6 cellular contexts compared by ENCODE assay signal in the genomic region with DNA sequence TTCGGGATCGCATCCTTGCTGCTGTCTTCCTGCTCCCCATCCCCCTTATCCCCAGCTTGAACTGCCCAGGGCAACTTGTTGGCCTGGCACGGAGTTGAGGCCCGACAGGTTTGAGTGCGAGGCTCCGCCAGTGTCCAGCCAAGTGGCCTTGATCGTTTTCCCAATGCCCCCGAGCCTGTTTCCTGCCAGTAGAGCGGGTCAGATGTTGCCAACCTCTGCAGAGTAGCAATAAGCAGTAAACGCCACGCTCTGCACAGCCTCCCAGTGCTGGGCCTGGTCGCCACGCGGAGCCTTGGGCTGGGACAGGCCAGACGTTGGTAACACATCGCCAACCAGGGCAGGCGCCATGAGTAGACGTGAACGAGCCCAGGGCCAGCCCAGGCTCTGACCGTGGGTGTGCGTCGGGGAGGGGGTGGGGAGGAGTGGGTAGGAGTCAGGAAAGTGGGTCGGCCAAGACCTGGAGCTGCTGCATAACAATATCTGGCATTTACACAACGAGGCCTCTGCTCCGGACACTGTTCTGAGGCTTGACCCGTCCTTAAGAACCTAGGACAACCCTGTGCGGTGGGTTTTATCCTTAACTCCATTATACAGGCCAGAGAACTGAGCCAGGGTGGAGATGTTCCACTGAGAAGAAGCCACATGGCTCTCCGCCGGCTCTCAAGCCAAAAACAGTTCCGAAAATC. TPM values are rescaled to one million over a fixed set of nuclear protein-coding genes. Genes with fewer than 3 reads are reported as not detected.
DNase-seq lines count a peak whose midpoint lies in the region; ATAC-seq and TF ChIP-seq lines count a peak whose summit lies in the region.

No MANE protein-coding gene starts in this region.

- TF ChIP-seq EP300 in stomach (IDR thresholded peaks at IDR 0.05) = no peak

- peak; percentile 3 for ATAC-seq in GM19372 (IDR thresholded peaks at IDR 0.05; ENCODE audit: low read depth, unreplicated experiment)
- ATAC-seq in GM19324 (IDR thresholded peaks at IDR 0.05; ENCODE audit: low FRiP score, unreplicated experiment) = no peak

- TF ChIP-seq CTCF in fibroblast of villous mesenchyme (IDR thresholded peaks at IDR 0.05; ENCODE audit: insufficient read depth, low read depth, low read length) (no peak), stomach (IDR thresholded peaks at IDR 0.05) (peak in 1 of 7 experiments; percentile 25)

- no peak for TF ChIP-seq POLR2A in stomach (IDR thresholded peaks at IDR 0.05)

- H3K4me1 ChIP-seq in stomach = peaks cover 21 to 70% (median 50%) of the 10 kb centered on the region in 4 donors

- DNase-seq in NCI-H69 (lab: John Stamatoyannopoulos, UW) (peak; percentile 53), fibroblast of villous mesenchyme (ENCODE audit: low read depth) (no peak), stomach (no peak), NCI-H345 treated with DMSO at 0.1 percent for 48 hours (lab: John Stamatoyannopoulos, UW; ENCODE audit: unreplicated experiment) (no peak)

- intact Hi-C loops in stomach (cut with DNase I; ENCODE audit: low total_unique reads) = no loop called here

- peaks cover 0 to 7% (median 2%) of the 10 kb centered on the region in 4 donors for H3K36me3 ChIP-seq in stomach

- no peaks in the 10 kb centered on the region for H3K9me3 ChIP-seq in stomach

- H3K27me3 ChIP-seq in stomach = no peaks in the 10 kb centered on the region

- H3K27ac ChIP-seq in stomach = peak overlapping the region; percentile 88 to 97 (median 95)

- WGBS in stomach, 5 donors = 5 to 15% (median 13%) methylated on average over 20 to 30 of the region's 30 CpGs

- H3K4me3 ChIP-seq in fibroblast of villous mesenchyme (ENCODE audit: low read depth, low read length) (peak overlapping the region; percentile 70), stomach (peak overlapping the region; percentile 61 to 75 (median 65))

RNA-seq across cellular contexts. Expression of a gene that starts 0.4 kb away (rescaled TPM):
- total RNA-seq in fibroblast of villous mesenchyme = 5.2 and 7.1 TPM in 2 replicates
- 10 to 100 TPM in 2 of 5 donors, 1 to 10 TPM in 1, not detected in 2; 7.0 to 17.0 (median 14.5) TPM for total RNA-seq in stomach
- 10 to 100 TPM; 12.2 to 20.8 (median 16.3) TPM for polyA plus RNA-seq in stomach

RNA-seq across cellular contexts. Expression of a gene that starts 0.6 kb away (rescaled TPM):
- total RNA-seq in fibroblast of villous mesenchyme (18.0 and 19.9 TPM in 2 replicates), stomach (10 to 100 TPM in 4 of 5 donors, 1 to 10 TPM in 1; 2.9 to 67.4 (median 28.4) TPM)
- 10 to 100 TPM; 48.1 to 82.9 (median 57.3) TPM for polyA plus RNA-seq in stomach

RNA-seq across cellular contexts. Expression of a gene that starts 7.2 kb away (rescaled TPM):
- total RNA-seq in fibroblast of villous mesenchyme (29.4 and 42.2 TPM in 2 replicates), stomach (100 to 1,000 TPM in 1 of 5 donors, 10 to 100 TPM in 4; 12.5 to 122 (median 25.1) TPM)
- polyA plus RNA-seq in stomach = 10 to 100 TPM; 26.5 to 54.9 (median 33.5) TPM

RNA-seq across cellular contexts. Expression of a gene that starts 8.9 kb away (rescaled TPM):
- total RNA-seq in fibroblast of villous mesenchyme (23.3 and 37.7 TPM in 2 replicates), stomach (10 to 100 TPM in 3 of 5 donors, 1 to 10 TPM in 1, not detected in 1; 8.0 to 42.6 (median 31.5) TPM)
- 10 to 100 TPM; 32.9 to 60.6 (median 41.9) TPM for polyA plus RNA-seq in stomach

RNA-seq across cellular contexts. Expression of a gene that starts 19.2 kb away (rescaled TPM):
- total RNA-seq in fibroblast of villous mesenchyme (under 0.01 TPM in 1 of 2 replicates, not detected in the other), stomach (not detected)
- polyA plus RNA-seq in stomach = under 1 TPM in 1 of 3 donors, not detected in 2; 0.25 TPM
